Comparison of ENCODE assay signal across 17 cellular contexts in the genomic region with DNA sequence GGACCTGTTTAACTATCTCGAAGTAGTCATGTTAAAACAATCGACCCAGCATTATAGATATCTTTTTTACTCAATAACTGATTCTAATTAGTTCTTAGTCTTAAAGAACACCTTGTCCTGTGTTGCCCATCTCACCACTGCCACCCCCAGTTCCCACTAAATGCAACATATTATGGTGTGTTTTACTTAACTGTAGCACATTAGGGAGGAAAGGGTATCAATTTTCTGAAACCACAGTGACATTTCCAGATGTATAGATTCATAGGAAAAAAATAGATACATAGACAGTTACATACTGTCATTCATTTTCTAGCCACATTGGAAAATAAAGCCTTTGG.
DNase-seq lines count a peak whose midpoint lies in the region; ATAC-seq and TF ChIP-seq lines count a peak whose summit lies in the region.
"Had no signal": no experiment of that assay in that cellular context is flagged by ENCODE, and none has a peak within 500 bp of the region (broad histone marks: within the 10 kb centered on the region; RNA-seq: fewer than 3 reads in every experiment).

No MANE protein-coding gene starts in this region.

- H3K4me3 Mint-ChIP-seq in endodermal cell: no peak overlapping the region

- H3K9me3 ChIP-seq in HEK293 (ENCODE audit: control insufficient read depth, insufficient read depth, low read depth, low read length) (no peaks in the 10 kb centered on the region), SJCRH30 (replicated peaks) (no peaks in the 10 kb centered on the region), endodermal cell (ENCODE audit: control insufficient read depth, low read length) (no peaks in the 10 kb centered on the region), gastroesophageal sphincter (peaks cover 0 to 9% (median 0%) of the 10 kb centered on the region in 3 donors)
- H3K9me3 ChIP-seq: ascending aorta, esophagus muscularis mucosa, heart left ventricle, pancreas had no signal

- H3K27ac ChIP-seq in 22Rv1 (peak overlapping the region; percentile 84), HEK293 (ENCODE audit: extremely low read depth, low read depth, low read length) (peak overlapping the region; percentile 69; the same call in 1 of the 2 replicates), SJCRH30 (peak overlapping the region; percentile 92), endodermal cell (ENCODE audit: low read depth, low read length) (peak overlapping the region; percentile 89), gastroesophageal sphincter (no peak overlapping the region)
- H3K27ac ChIP-seq: ascending aorta, esophagus muscularis mucosa, pancreas had no signal

- no peaks in the 10 kb centered on the region for H3K9me3 Mint-ChIP-seq in endodermal cell
- H3K9me3 Mint-ChIP-seq: mesothelial cell of epicardium had no signal

- no peak for TF ChIP-seq POLR2A in gastroesophageal sphincter (IDR thresholded peaks at IDR 0.05)

- H3K4me1 ChIP-seq in HEK293 (ENCODE audit: control insufficient read depth, insufficient read depth, low read length) (peaks cover 30% of the 10 kb centered on the region), SJCRH30 (peaks cover 6% of the 10 kb centered on the region), endodermal cell (ENCODE audit: control insufficient read depth, insufficient read depth, low read length) (peaks cover 5% of the 10 kb centered on the region), gastroesophageal sphincter (peaks cover 5 to 29% (median 6%) of the 10 kb centered on the region in 3 donors)
- H3K4me1 ChIP-seq: pancreas had no signal

- H3K4me3 ChIP-seq in HEK293 (ENCODE audit: low read depth, low read length): peak overlapping the region; percentile 43
- H3K4me3 ChIP-seq in SJCRH30: peak overlapping the region; percentile 63
- no peak overlapping the region for H3K4me3 ChIP-seq in endodermal cell (ENCODE audit: low read length)
- H3K4me3 ChIP-seq in gastroesophageal sphincter: no peak overlapping the region

- no peak for TF ChIP-seq EP300 in gastroesophageal sphincter (IDR thresholded peaks at IDR 0.05)

- H3K9ac ChIP-seq in endodermal cell (ENCODE audit: extremely low read depth, low read length, poor library complexity, severe bottlenecking): no peak overlapping the region

- DNase-seq in SJCRH30 (no peak), endodermal cell (no peak)
- DNase-seq: activated CD4-positive, alpha-beta T cell treated with anti-CD3 and anti-CD28 coated beads for 48 hours; activated CD8-positive, alpha-beta memory T cell treated with anti-CD3 and anti-CD28 coated beads, Interleukin-2, amount 50 U/mL, for 48 hours; heart left ventricle; NCI-H1048; pancreas; SIG-M5 had no signal

- peaks cover 29% of the 10 kb centered on the region for H3K4me1 Mint-ChIP-seq in endodermal cell

- CTCF ChIA-PET in HEK293 (lab: Yijun Ruan, JAX): no interaction called here

- 20 to 32% methylated on average over 1 to 2 of the region's 2 CpGs for WGBS in endodermal cell (ENCODE audit: insufficient coverage in 1 of 2, insufficient read length in 1 of 2), 2 experiments
- WGBS in gastroesophageal sphincter (ENCODE audit: low coverage in 1 of 2), 2 donors: 18 to 30% methylated on average over 2 of the region's 2 CpGs

- POLR2A ChIA-PET in HEK293 (lab: Yijun Ruan, JAX): no interaction called here

- no peak overlapping the region for H3K27ac Mint-ChIP-seq in endodermal cell
- H3K27ac Mint-ChIP-seq: mesothelial cell of epicardium had no signal

- no peak for ATAC-seq in GM19328 (IDR thresholded peaks at IDR 0.05; ENCODE audit: unreplicated experiment)
- no peak for ATAC-seq in GM19023 (IDR thresholded peaks at IDR 0.05; ENCODE audit: unreplicated experiment)
- no peak for ATAC-seq in gastroesophageal sphincter
- ATAC-seq in GM21619 (IDR thresholded peaks at IDR 0.05; ENCODE audit: unreplicated experiment): no peak

- H3K36me3 ChIP-seq in HEK293 (ENCODE audit: control insufficient read depth in 2 of 2, insufficient read depth in 1 of 2, low read length in 2 of 2): no peaks in the 10 kb centered on the region
- peaks cover 8% of the 10 kb centered on the region; the same call in 1 of the 2 replicates for H3K36me3 ChIP-seq in SJCRH30
- no peaks in the 10 kb centered on the region for H3K36me3 ChIP-seq in endodermal cell (ENCODE audit: control insufficient read depth, insufficient read depth, low read length)
- no peaks in the 10 kb centered on the region for H3K36me3 ChIP-seq in gastroesophageal sphincter
- H3K36me3 ChIP-seq: ascending aorta, esophagus muscularis mucosa, heart left ventricle, pancreas had no signal

- H3K27me3 Mint-ChIP-seq in endodermal cell (ENCODE audit: insufficient read depth): peaks cover 93% of the 10 kb centered on the region

- TF ChIP-seq CTCF in 22Rv1 (IDR thresholded peaks at IDR 0.05) (no peak), HEK293 (tag by site-specific recombination; IDR thresholded peaks at IDR 0.05) (no peak), endodermal cell (conservative IDR thresholded peaks at IDR 0.05) (no peak), gastroesophageal sphincter (IDR thresholded peaks at IDR 0.05) (no peak)

- H3K27me3 ChIP-seq in SJCRH30 (no peaks in the 10 kb centered on the region), endodermal cell (ENCODE audit: control insufficient read depth, insufficient read depth, low read length, poor library complexity, severe bottlenecking) (peaks cover 95% of the 10 kb centered on the region), gastroesophageal sphincter (peaks cover 95% of the 10 kb centered on the region)

- H3K36me3 Mint-ChIP-seq in endodermal cell (ENCODE audit: low read depth): no peaks in the 10 kb centered on the region
- H3K36me3 Mint-ChIP-seq: mesothelial cell of epicardium had no signal

TF ChIP-seq in HEK293, 187 proteins besides CTCF, POLR2A, EP300 and RAD21:
- no peak for TF ChIP-seq GLIS1 (tag by site-specific recombination; IDR thresholded peaks at IDR 0.05)
- TF ChIP-seq, protein P1, sequence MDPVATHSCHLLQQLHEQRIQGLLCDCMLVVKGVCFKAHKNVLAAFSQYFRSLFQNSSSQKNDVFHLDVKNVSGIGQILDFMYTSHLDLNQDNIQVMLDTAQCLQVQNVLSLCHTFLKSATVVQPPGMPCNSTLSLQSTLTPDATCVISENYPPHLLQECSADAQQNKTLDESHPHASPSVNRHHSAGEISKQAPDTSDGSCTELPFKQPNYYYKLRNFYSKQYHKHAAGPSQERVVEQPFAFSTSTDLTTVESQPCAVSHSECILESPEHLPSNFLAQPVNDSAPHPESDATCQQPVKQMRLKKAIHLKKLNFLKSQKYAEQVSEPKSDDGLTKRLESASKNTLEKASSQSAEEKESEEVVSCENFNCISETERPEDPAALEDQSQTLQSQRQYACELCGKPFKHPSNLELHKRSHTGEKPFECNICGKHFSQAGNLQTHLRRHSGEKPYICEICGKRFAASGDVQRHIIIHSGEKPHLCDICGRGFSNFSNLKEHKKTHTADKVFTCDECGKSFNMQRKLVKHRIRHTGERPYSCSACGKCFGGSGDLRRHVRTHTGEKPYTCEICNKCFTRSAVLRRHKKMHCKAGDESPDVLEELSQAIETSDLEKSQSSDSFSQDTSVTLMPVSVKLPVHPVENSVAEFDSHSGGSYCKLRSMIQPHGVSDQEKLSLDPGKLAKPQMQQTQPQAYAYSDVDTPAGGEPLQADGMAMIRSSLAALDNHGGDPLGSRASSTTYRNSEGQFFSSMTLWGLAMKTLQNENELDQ (tag by site-specific recombination; IDR thresholded peaks at IDR 0.05; ENCODE audit: low read depth): no peak
- TF ChIP-seq ZNF221 (tag by site-specific recombination; IDR thresholded peaks at IDR 0.05; ENCODE audit: borderline replicate concordance): no peak
- TF ChIP-seq ZNF311 (tag by site-specific recombination; IDR thresholded peaks at IDR 0.05; ENCODE audit: borderline replicate concordance): no peak
- TF ChIP-seq KLF7 (tag by site-specific recombination; IDR thresholded peaks at IDR 0.05; ENCODE audit: borderline replicate concordance): no peak
- TF ChIP-seq ZNF18 (tag by site-specific recombination; IDR thresholded peaks at IDR 0.05): peak; percentile 67
TF ChIP-seq in HEK293: peak in this region for 1.

Comparison
In these comparisons a context has a peak if more than half of its experiments do, and no peak if none do; other contexts are left out.
1. H3K27ac ChIP-seq: peak in 22Rv1 (single experiment), HEK293 (single experiment), SJCRH30 (single experiment) and endodermal cell (single experiment); none in gastroesophageal sphincter (0 of 4).
2. H3K4me3 ChIP-seq: peak in HEK293 (single experiment) and SJCRH30 (single experiment); none in endodermal cell (single experiment) and gastroesophageal sphincter (0 of 2).